8 cellular contexts compared by ENCODE assay signal in genomic region chr5:146878471-146879172, GRCh38. TPM values are rescaled to one million over a fixed set of nuclear protein-coding genes. Genes with fewer than 3 reads are reported as not detected.
A peak's percentile ranks its signal among the peaks of the same experiment; 100 is the strongest.
DNase-seq lines count a peak whose midpoint lies in the region; ATAC-seq and TF ChIP-seq lines count a peak whose summit lies in the region.

TSS of gene PPP2R2B (minus strand) at chr5:146878757.

- no peaks in the 10 kb centered on the region for H3K9me3 Mint-ChIP-seq in activated naive CD8-positive, alpha-beta T cell (ENCODE audit: low read depth)
- no peaks in the 10 kb centered on the region for H3K9me3 Mint-ChIP-seq in osteocyte (ENCODE audit: unreplicated experiment)

- no peak within 1 kb of the TSS for H3K27ac Mint-ChIP-seq in activated naive CD8-positive, alpha-beta T cell
- H3K27ac Mint-ChIP-seq in osteocyte (ENCODE audit: unreplicated experiment): no peak within 1 kb of the TSS

- H3K4me1 Mint-ChIP-seq in activated naive CD8-positive, alpha-beta T cell (ENCODE audit: low read depth): peaks cover 10% of the 10 kb centered on the region
- H3K4me1 Mint-ChIP-seq in osteocyte (ENCODE audit: unreplicated experiment): peaks cover 12% of the 10 kb centered on the region

- DNase-seq in CD1c-positive myeloid dendritic cell (ENCODE audit: extremely low spot score) (peak; percentile 80), Panc1 (ENCODE audit: low read depth, low spot score) (no peak), heart right ventricle (peak; percentile 4 to 34), osteocyte (ENCODE audit: extremely low spot score, unreplicated experiment) (no peak), aorta (peak; percentile 78 to 89)

- TF ChIP-seq CTCF in HEK293 (tag by site-specific recombination; IDR thresholded peaks at IDR 0.05) (no peak), Panc1 (IDR thresholded peaks at IDR 0.05) (no peak), heart right ventricle (IDR thresholded peaks at IDR 0.05) (no peak), osteocyte (IDR thresholded peaks at IDR 0.05) (no peak)

- ATAC-seq in Panc1: peak; percentile 82
- peak in 6 of 8 donors; percentile 47 to 79 (median 53) for ATAC-seq in heart right ventricle
- peak; percentile 84 for ATAC-seq in aorta (ENCODE audit: low FRiP score)
- ATAC-seq in GM19324 (IDR thresholded peaks at IDR 0.05; ENCODE audit: low FRiP score, unreplicated experiment): no peak

- H3K36me3 ChIP-seq in HEK293 (ENCODE audit: control insufficient read depth in 2 of 2, insufficient read depth in 1 of 2, low read length in 2 of 2) (no peaks in the 10 kb centered on the region), Panc1 (ENCODE audit: control insufficient read depth, insufficient read depth, low read length) (no peaks in the 10 kb centered on the region), heart right ventricle (no peaks in the 10 kb centered on the region), aorta (ENCODE audit: control insufficient read depth in 1 of 2, insufficient read depth in 2 of 2, low read length in 1 of 2) (no peaks in the 10 kb centered on the region)

- H3K4me3 ChIP-seq in HEK293 (ENCODE audit: low read depth, low read length): peak within 1 kb of the TSS; percentile 52
- H3K4me3 ChIP-seq in Panc1 (ENCODE audit: low read depth in 2 of 2, low read length in 2 of 2): peak within 1 kb of the TSS; percentile 58 to 67
- H3K4me3 ChIP-seq in heart right ventricle: peak within 1 kb of the TSS; percentile 24 to 61 (median 51)
- peak within 1 kb of the TSS; percentile 79 to 89 for H3K4me3 ChIP-seq in aorta (ENCODE audit: low read length in 2 of 2)

- H3K4me1 ChIP-seq in HEK293 (ENCODE audit: control insufficient read depth, insufficient read depth, low read length) (no peaks in the 10 kb centered on the region), Panc1 (ENCODE audit: control insufficient read depth, insufficient read depth, low read length) (no peaks in the 10 kb centered on the region), heart right ventricle (peaks cover 0 to 22% (median 12%) of the 10 kb centered on the region in 9 donors), aorta (ENCODE audit: control insufficient read depth in 1 of 2, insufficient read depth in 2 of 2, low read length in 2 of 2) (peaks cover 0 to 6% of the 10 kb centered on the region in 2 donors)

- peaks cover 17% of the 10 kb centered on the region for H3K27me3 Mint-ChIP-seq in activated naive CD8-positive, alpha-beta T cell
- peaks cover 49% of the 10 kb centered on the region for H3K27me3 Mint-ChIP-seq in osteocyte (ENCODE audit: unreplicated experiment)

- 1 to 2% methylated on average over 39 to 41 of the region's 41 CpGs for WGBS in heart right ventricle, 2 donors
- 1% methylated on average over 34 to 41 of the region's 41 CpGs for WGBS in aorta, 2 donors

- H3K4me3 Mint-ChIP-seq in activated naive CD8-positive, alpha-beta T cell: peak within 1 kb of the TSS; percentile 87
- H3K4me3 Mint-ChIP-seq in osteocyte (ENCODE audit: unreplicated experiment): peak within 1 kb of the TSS; percentile 77

- POLR2A ChIA-PET in HEK293 (lab: Yijun Ruan, JAX) (interaction anchor here (1.1 kb wide), 1 partner anchor 11 kb away, joined by 3 read pairs; no protein-coding TSS in a partner anchor), Panc1 (lab: Charles Lee) (interaction anchor here (0.6 kb wide), 1 partner anchor 59 kb away, joined by 3 read pairs; no protein-coding TSS in a partner anchor)

- H3K27ac ChIP-seq in HEK293 (ENCODE audit: extremely low read depth, low read depth, low read length) (no peak within 1 kb of the TSS), Panc1 (ENCODE audit: low read length) (no peak within 1 kb of the TSS; the same call in 1 of the 2 replicates), heart right ventricle (peak within 1 kb of the TSS in 1 of 10 donors; percentile 40), aorta (ENCODE audit: low read depth in 1 of 2, low read length in 2 of 2) (peak within 1 kb of the TSS in 1 of 2 donors; percentile 78)

- H3K27me3 ChIP-seq in Panc1 (ENCODE audit: control insufficient read depth, insufficient read depth, low read length): peaks cover 14% of the 10 kb centered on the region
- peaks cover 0 to 58% (median 36%) of the 10 kb centered on the region in 7 donors for H3K27me3 ChIP-seq in heart right ventricle
- H3K27me3 ChIP-seq in aorta (ENCODE audit: control insufficient read depth in 1 of 2, insufficient read depth in 2 of 2, low read length in 1 of 2): no peaks in the 10 kb centered on the region

- intact Hi-C loops in Panc1 (cut with micrococcal nuclease; ENCODE audit: unreplicated experiment): no loop called here
- intact Hi-C loops in heart right ventricle (cut with DNase I): no loop called here
- intact Hi-C loops in aorta (cut with DNase I): loop anchor here in 1 of 2 donors (5.0 to 10.0 kb wide), 5 partner anchors 46 to 334 kb away; no protein-coding TSS in a partner anchor

- H3K36me3 Mint-ChIP-seq in activated naive CD8-positive, alpha-beta T cell: no peaks in the 10 kb centered on the region
- H3K36me3 Mint-ChIP-seq in osteocyte (ENCODE audit: unreplicated experiment): no peaks in the 10 kb centered on the region

- in situ Hi-C loops in Panc1 (cut with HindIII; ENCODE audit: low pct_unique_long_range_greater_than_20kb, low sequenced_read_pairs): no loop called here

- no peaks in the 10 kb centered on the region for H3K9me3 ChIP-seq in HEK293 (ENCODE audit: control insufficient read depth, insufficient read depth, low read depth, low read length)
- H3K9me3 ChIP-seq in Panc1 (ENCODE audit: control insufficient read depth, insufficient read depth, low read depth, low read length): no peaks in the 10 kb centered on the region
- H3K9me3 ChIP-seq in heart right ventricle: no peaks in the 10 kb centered on the region
- H3K9me3 ChIP-seq in aorta (ENCODE audit: control insufficient read depth, low read length): no peaks in the 10 kb centered on the region

- no TSS peak for BruUV-seq in Panc1 (replicated peaks; lab: Mats Ljungman, UMichigan)

- CTCF ChIA-PET in HEK293 (lab: Yijun Ruan, JAX) (interaction anchor here (2.4 kb wide), 1 partner anchor 312 kb away, joined by 6 read pairs; no protein-coding TSS in a partner anchor), Panc1 (lab: Charles Lee) (interaction anchor here (0.6 kb wide), 1 partner anchor 462 kb away, joined by 3 read pairs; no protein-coding TSS in a partner anchor)

TF ChIP-seq in HEK293, 187 proteins besides CTCF, POLR2A, EP300 and RAD21 (continues in another document):
- no peak for TF ChIP-seq ZNF266 (tag by site-specific recombination; IDR thresholded peaks at IDR 0.05; ENCODE audit: low read depth)
- no peak for TF ChIP-seq ZNF184 (tag by site-specific recombination; IDR thresholded peaks at IDR 0.05)
- TF ChIP-seq ZNF658 (tag by site-specific recombination; IDR thresholded peaks at IDR 0.05): no peak
- no peak for TF ChIP-seq ZNF132 (tag by site-specific recombination; IDR thresholded peaks at IDR 0.05; ENCODE audit: borderline replicate concordance)
- TF ChIP-seq, protein P1, sequence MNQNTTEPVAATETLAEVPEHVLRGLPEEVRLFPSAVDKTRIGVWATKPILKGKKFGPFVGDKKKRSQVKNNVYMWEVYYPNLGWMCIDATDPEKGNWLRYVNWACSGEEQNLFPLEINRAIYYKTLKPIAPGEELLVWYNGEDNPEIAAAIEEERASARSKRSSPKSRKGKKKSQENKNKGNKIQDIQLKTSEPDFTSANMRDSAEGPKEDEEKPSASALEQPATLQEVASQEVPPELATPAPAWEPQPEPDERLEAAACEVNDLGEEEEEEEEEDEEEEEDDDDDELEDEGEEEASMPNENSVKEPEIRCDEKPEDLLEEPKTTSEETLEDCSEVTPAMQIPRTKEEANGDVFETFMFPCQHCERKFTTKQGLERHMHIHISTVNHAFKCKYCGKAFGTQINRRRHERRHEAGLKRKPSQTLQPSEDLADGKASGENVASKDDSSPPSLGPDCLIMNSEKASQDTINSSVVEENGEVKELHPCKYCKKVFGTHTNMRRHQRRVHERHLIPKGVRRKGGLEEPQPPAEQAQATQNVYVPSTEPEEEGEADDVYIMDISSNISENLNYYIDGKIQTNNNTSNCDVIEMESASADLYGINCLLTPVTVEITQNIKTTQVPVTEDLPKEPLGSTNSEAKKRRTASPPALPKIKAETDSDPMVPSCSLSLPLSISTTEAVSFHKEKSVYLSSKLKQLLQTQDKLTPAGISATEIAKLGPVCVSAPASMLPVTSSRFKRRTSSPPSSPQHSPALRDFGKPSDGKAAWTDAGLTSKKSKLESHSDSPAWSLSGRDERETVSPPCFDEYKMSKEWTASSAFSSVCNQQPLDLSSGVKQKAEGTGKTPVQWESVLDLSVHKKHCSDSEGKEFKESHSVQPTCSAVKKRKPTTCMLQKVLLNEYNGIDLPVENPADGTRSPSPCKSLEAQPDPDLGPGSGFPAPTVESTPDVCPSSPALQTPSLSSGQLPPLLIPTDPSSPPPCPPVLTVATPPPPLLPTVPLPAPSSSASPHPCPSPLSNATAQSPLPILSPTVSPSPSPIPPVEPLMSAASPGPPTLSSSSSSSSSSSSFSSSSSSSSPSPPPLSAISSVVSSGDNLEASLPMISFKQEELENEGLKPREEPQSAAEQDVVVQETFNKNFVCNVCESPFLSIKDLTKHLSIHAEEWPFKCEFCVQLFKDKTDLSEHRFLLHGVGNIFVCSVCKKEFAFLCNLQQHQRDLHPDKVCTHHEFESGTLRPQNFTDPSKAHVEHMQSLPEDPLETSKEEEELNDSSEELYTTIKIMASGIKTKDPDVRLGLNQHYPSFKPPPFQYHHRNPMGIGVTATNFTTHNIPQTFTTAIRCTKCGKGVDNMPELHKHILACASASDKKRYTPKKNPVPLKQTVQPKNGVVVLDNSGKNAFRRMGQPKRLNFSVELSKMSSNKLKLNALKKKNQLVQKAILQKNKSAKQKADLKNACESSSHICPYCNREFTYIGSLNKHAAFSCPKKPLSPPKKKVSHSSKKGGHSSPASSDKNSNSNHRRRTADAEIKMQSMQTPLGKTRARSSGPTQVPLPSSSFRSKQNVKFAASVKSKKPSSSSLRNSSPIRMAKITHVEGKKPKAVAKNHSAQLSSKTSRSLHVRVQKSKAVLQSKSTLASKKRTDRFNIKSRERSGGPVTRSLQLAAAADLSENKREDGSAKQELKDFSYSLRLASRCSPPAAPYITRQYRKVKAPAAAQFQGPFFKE (tag by site-specific recombination; IDR thresholded peaks at IDR 0.05; ENCODE audit: borderline replicate concordance): no peak

RNA-seq across cellular contexts. Expression of gene PPP2R2B, which starts in this region (rescaled TPM):
- total RNA-seq in Panc1 (2021; ENCODE audit: unreplicated experiment): 8.8 TPM
- 2.9 TPM for polyA plus RNA-seq in Panc1 (2012; ENCODE audit: insufficient read length)
- total RNA-seq in heart right ventricle: 1 to 10 TPM in 3 of 10 donors, under 1 TPM in 5, not detected in 2; 0.05 to 1.8 (median 0.74) TPM
- polyA plus RNA-seq in heart right ventricle: under 1 TPM; 0.06 to 0.44 TPM
- total RNA-seq in osteocyte: not detected in 2 replicates
- total RNA-seq in aorta: 10 to 100 TPM; 15.0 to 27.3 TPM
- 1 to 10 TPM; 2.0 to 9.0 TPM for polyA plus RNA-seq in aorta

Comparison
In these comparisons a context has a peak if more than half of its experiments do, and no peak if none do; other contexts are left out.
1. DNase-seq: peak in CD1c-positive myeloid dendritic cell (single experiment), heart right ventricle (2 of 2) and aorta (2 of 2); none in Panc1 (single experiment) and osteocyte (single experiment).
2. Peak in every context shown above with its lines, with median percentiles within 50 percentile points of each other: H3K4me3 ChIP-seq.